2 cellular contexts compared by ENCODE assay signal in the genomic region with DNA sequence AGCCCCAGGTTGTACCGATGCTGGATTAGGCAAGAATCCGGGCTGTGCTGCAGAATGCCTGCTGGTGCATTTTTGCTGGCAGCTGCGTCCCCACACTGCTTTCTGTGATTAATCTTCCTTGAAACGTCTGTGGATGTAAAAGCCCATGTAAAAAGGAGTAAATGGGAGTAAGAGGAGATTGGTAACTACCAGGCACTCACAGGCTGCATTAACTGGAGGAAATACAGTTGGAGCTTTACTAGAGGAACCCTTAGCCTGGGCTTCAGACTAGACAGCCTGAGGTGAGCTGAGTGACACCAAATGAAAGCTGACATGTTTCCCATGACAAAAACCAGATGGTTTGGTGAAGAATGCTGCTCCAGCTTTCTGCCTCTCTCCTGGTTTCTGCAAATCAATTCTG.
TF ChIP-seq lines count a peak whose summit lies in the region.

No MANE protein-coding gene starts in this region.

TF ChIP-seq in HEK293, 187 proteins besides CTCF, POLR2A, EP300 and RAD21 (continued from another document):
- TF ChIP-seq, protein P1, sequence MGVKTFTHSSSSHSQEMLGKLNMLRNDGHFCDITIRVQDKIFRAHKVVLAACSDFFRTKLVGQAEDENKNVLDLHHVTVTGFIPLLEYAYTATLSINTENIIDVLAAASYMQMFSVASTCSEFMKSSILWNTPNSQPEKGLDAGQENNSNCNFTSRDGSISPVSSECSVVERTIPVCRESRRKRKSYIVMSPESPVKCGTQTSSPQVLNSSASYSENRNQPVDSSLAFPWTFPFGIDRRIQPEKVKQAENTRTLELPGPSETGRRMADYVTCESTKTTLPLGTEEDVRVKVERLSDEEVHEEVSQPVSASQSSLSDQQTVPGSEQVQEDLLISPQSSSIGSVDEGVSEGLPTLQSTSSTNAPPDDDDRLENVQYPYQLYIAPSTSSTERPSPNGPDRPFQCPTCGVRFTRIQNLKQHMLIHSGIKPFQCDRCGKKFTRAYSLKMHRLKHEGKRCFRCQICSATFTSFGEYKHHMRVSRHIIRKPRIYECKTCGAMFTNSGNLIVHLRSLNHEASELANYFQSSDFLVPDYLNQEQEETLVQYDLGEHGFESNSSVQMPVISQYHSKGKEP (tag by site-specific recombination; IDR thresholded peaks at IDR 0.05), result peak; percentile 78
- TF ChIP-seq, protein P2, sequence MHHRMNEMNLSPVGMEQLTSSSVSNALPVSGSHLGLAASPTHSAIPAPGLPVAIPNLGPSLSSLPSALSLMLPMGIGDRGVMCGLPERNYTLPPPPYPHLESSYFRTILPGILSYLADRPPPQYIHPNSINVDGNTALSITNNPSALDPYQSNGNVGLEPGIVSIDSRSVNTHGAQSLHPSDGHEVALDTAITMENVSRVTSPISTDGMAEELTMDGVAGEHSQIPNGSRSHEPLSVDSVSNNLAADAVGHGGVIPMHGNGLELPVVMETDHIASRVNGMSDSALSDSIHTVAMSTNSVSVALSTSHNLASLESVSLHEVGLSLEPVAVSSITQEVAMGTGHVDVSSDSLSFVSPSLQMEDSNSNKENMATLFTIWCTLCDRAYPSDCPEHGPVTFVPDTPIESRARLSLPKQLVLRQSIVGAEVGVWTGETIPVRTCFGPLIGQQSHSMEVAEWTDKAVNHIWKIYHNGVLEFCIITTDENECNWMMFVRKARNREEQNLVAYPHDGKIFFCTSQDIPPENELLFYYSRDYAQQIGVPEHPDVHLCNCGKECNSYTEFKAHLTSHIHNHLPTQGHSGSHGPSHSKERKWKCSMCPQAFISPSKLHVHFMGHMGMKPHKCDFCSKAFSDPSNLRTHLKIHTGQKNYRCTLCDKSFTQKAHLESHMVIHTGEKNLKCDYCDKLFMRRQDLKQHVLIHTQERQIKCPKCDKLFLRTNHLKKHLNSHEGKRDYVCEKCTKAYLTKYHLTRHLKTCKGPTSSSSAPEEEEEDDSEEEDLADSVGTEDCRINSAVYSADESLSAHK (tag by site-specific recombination; IDR thresholded peaks at IDR 0.05), result 0 out of 2 replicates have a peak, but pooled peaks have one; percentile 48
- TF ChIP-seq ZNF596 (tag by site-specific recombination; IDR thresholded peaks at IDR 0.05), result no peak
- TF ChIP-seq, protein P3, sequence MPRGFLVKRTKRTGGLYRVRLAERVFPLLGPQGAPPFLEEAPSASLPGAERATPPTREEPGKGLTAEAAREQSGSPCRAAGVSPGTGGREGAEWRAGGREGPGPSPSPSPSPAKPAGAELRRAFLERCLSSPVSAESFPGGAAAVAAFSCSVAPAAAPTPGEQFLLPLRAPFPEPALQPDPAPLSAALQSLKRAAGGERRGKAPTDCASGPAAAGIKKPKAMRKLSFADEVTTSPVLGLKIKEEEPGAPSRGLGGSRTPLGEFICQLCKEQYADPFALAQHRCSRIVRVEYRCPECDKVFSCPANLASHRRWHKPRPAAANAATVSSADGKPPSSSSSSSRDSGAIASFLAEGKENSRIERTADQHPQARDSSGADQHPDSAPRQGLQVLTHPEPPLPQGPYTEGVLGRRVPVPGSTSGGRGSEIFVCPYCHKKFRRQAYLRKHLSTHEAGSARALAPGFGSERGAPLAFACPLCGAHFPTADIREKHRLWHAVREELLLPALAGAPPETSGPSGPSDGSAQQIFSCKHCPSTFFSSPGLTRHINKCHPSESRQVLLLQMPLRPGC (tag by site-specific recombination; IDR thresholded peaks at IDR 0.05), result no peak

TF ChIP-seq in SK-N-SH treated with all-trans-retinoic acid at 6 μM for 48 hours, 23 proteins besides CTCF, POLR2A, EP300 and RAD21:
- TF ChIP-seq, protein P4, sequence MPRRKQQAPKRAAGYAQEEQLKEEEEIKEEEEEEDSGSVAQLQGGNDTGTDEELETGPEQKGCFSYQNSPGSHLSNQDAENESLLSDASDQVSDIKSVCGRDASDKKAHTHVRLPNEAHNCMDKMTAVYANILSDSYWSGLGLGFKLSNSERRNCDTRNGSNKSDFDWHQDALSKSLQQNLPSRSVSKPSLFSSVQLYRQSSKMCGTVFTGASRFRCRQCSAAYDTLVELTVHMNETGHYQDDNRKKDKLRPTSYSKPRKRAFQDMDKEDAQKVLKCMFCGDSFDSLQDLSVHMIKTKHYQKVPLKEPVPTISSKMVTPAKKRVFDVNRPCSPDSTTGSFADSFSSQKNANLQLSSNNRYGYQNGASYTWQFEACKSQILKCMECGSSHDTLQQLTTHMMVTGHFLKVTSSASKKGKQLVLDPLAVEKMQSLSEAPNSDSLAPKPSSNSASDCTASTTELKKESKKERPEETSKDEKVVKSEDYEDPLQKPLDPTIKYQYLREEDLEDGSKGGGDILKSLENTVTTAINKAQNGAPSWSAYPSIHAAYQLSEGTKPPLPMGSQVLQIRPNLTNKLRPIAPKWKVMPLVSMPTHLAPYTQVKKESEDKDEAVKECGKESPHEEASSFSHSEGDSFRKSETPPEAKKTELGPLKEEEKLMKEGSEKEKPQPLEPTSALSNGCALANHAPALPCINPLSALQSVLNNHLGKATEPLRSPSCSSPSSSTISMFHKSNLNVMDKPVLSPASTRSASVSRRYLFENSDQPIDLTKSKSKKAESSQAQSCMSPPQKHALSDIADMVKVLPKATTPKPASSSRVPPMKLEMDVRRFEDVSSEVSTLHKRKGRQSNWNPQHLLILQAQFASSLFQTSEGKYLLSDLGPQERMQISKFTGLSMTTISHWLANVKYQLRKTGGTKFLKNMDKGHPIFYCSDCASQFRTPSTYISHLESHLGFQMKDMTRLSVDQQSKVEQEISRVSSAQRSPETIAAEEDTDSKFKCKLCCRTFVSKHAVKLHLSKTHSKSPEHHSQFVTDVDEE (CRISPR knock-in tag; IDR thresholded peaks at IDR 0.05), result peak; percentile 44; the same call in 1 of the 2 replicates
- no peak for TF ChIP-seq SNAI2 (CRISPR knock-in tag; IDR thresholded peaks at IDR 0.05)
- TF ChIP-seq, protein P5, sequence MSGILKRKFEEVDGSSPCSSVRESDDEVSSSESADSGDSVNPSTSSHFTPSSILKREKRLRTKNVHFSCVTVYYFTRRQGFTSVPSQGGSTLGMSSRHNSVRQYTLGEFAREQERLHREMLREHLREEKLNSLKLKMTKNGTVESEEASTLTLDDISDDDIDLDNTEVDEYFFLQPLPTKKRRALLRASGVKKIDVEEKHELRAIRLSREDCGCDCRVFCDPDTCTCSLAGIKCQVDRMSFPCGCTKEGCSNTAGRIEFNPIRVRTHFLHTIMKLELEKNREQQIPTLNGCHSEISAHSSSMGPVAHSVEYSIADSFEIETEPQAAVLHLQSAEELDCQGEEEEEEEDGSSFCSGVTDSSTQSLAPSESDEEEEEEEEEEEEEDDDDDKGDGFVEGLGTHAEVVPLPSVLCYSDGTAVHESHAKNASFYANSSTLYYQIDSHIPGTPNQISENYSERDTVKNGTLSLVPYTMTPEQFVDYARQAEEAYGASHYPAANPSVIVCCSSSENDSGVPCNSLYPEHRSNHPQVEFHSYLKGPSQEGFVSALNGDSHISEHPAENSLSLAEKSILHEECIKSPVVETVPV (CRISPR knock-in tag; IDR thresholded peaks at IDR 0.05), result no peak
